ENCODE assay signal across 13 cellular contexts in the genomic region with DNA sequence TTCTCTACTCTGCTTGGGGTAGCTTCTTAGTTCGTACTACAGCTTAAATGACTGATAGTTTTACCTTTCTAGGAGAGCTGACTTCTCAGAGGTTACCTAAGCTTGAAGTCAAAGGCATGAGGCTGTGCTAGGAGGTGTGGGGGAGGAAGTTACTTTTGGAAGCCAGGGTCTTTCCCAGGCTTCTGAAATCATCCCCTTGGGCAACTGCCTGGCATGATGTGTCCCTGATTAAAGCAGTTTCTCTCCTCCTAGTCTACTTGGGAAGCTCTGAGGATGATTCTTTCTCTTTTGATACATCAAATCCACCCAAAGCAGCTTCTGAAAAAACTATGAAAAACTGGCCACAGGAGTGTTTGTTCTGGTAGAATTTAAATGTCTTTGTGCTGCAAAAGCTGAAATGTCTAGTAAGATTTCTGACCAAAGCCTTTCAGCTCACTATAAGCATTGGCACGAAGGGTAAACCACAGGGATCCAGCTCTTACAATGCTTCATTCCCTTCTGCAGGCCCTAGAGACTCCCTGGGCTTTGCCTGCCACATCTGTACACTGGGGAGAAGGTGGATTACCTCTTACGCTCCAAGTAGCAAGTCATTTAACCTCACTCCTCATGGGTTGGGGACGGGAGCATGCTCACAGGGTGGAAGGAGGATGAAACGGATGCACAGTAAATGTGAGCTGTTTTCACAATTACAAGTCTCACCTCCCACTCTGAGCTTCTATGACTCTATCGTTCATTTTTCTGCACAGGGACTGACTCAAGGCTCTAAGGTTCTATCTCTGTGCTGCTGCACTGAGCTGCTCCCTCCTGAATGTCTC. TPM values are rescaled to one million over a fixed set of nuclear protein-coding genes. Genes with fewer than 3 reads are reported as not detected.
DNase-seq lines count a peak whose midpoint lies in the region; ATAC-seq and TF ChIP-seq lines count a peak whose summit lies in the region.
"Had no signal": no experiment of that assay in that cellular context is flagged by ENCODE, and none has a peak within 500 bp of the region (broad histone marks: within the 10 kb centered on the region; RNA-seq: fewer than 3 reads in every experiment).

No MANE protein-coding gene starts in this region.

- in situ Hi-C loops in gastrocnemius medialis (cut with MboI; ENCODE audit: low sequenced_read_pairs in 4 of 4) = no loop called here

- H3K4me1 ChIP-seq in gastrocnemius medialis = peaks cover 0 to 6% of the 10 kb centered on the region in 2 donors
- peaks cover 0 to 6% (median 3%) of the 10 kb centered on the region in 4 donors for H3K4me1 ChIP-seq in Peyer's patch
- H3K4me1 ChIP-seq: vagina had no signal

- no peaks in the 10 kb centered on the region for H3K27me3 Mint-ChIP-seq in activated naive CD4-positive, alpha-beta T cell treated with anti-CD3 and anti-CD28 coated beads, Interleukin-2, amount 50 U/mL, for 24 hours

- intact Hi-C loops in gastrocnemius medialis (cut with DNase I; ENCODE audit: low total_unique reads) = no loop called here

- H3K9me3 Mint-ChIP-seq in activated naive CD4-positive, alpha-beta T cell treated with anti-CD3 and anti-CD28 coated beads, Interleukin-2, amount 50 U/mL, for 24 hours = no peaks in the 10 kb centered on the region

- ATAC-seq in HG03565 (IDR thresholded peaks at IDR 0.05; ENCODE audit: unreplicated experiment) (peak; percentile 38), GM18511 (IDR thresholded peaks at IDR 0.05; ENCODE audit: unreplicated experiment) (no peak), gastrocnemius medialis (no peak)

- H3K27ac ChIP-seq in gastrocnemius medialis (no peak overlapping the region), Peyer's patch (no peak overlapping the region)
- H3K27ac ChIP-seq: vagina had no signal

- no peak for TF ChIP-seq POLR2A in gastrocnemius medialis (IDR thresholded peaks at IDR 0.05)
- no peak for TF ChIP-seq POLR2A in Peyer's patch (IDR thresholded peaks at IDR 0.05)

- H3K4me1 Mint-ChIP-seq in activated naive CD4-positive, alpha-beta T cell treated with anti-CD3 and anti-CD28 coated beads, Interleukin-2, amount 50 U/mL, for 24 hours = peaks cover 69% of the 10 kb centered on the region

- peaks cover 13% of the 10 kb centered on the region for H3K36me3 Mint-ChIP-seq in activated naive CD4-positive, alpha-beta T cell treated with anti-CD3 and anti-CD28 coated beads, Interleukin-2, amount 50 U/mL, for 24 hours

- H3K4me3 ChIP-seq in GM12865 (ENCODE audit: low read depth, low read length) (no peak overlapping the region), gastrocnemius medialis (no peak overlapping the region), Peyer's patch (no peak overlapping the region)
- H3K4me3 ChIP-seq: spleen, vagina had no signal

- no peaks in the 10 kb centered on the region for H3K9me3 ChIP-seq in gastrocnemius medialis
- no peaks in the 10 kb centered on the region for H3K9me3 ChIP-seq in Peyer's patch
- H3K9me3 ChIP-seq: spleen, vagina had no signal

- H3K4me3 Mint-ChIP-seq in activated naive CD4-positive, alpha-beta T cell treated with anti-CD3 and anti-CD28 coated beads, Interleukin-2, amount 50 U/mL, for 24 hours = peak overlapping the region; percentile 65

- TF ChIP-seq CTCF in GM12865 (IDR thresholded peaks at IDR 0.05; ENCODE audit: insufficient read depth, low read depth, low read length, missing control alignments) = no peak
- no peak for TF ChIP-seq CTCF in gastrocnemius medialis (IDR thresholded peaks at IDR 0.05 in 4 of 5, conservative IDR thresholded peaks at IDR 0.05 in 1 of 5)
- TF ChIP-seq CTCF in Peyer's patch (IDR thresholded peaks at IDR 0.05) = no peak

- H3K27me3 ChIP-seq in gastrocnemius medialis (peaks cover 0 to 4% (median 0%) of the 10 kb centered on the region in 3 donors), Peyer's patch (no peaks in the 10 kb centered on the region)
- H3K27me3 ChIP-seq: spleen, vagina had no signal

- H3K36me3 ChIP-seq in gastrocnemius medialis (no peaks in the 10 kb centered on the region), Peyer's patch (no peaks in the 10 kb centered on the region)
- H3K36me3 ChIP-seq: spleen, vagina had no signal

- DNase-seq in GM12865 (ENCODE audit: low read depth) (peak; percentile 32), gastrocnemius medialis (no peak), Peyer's patch (no peak)
- DNase-seq in stimulated activated CD4-positive, alpha-beta T cell treated with anti-CD3 and anti-CD28 coated beads, Interleukin-15, amount 100 ng/mL, for 24 hours = peak; percentile 79
- DNase-seq in effector CD4-positive, alpha-beta T cell = no peak
- DNase-seq: MM.1S, NCI-H748 treated with DMSO at 0.1 percent for 48 hours, spleen, T1000 had no signal

- peak overlapping the region; percentile 92 for H3K27ac Mint-ChIP-seq in activated naive CD4-positive, alpha-beta T cell treated with anti-CD3 and anti-CD28 coated beads, Interleukin-2, amount 50 U/mL, for 24 hours

RNA-seq across cellular contexts. Expression of a gene that starts 59.6 kb away (rescaled TPM):
- total RNA-seq in gastrocnemius medialis = 10 to 100 TPM in 2 of 4 donors, 1 to 10 TPM in 2; 8.0 to 20.9 (median 10.6) TPM
- 10 to 100 TPM; 15.1 to 80.9 (median 24.1) TPM for total RNA-seq in Peyer's patch

Comparison
In these comparisons a context has a peak if more than half of its experiments do, and no peak if none do; other contexts are left out.
1. DNase-seq: peak in GM12865 (single experiment) and stimulated activated CD4-positive, alpha-beta T cell treated with anti-CD3 and anti-CD28 coated beads, Interleukin-15, amount 100 ng/mL, for 24 hours (single experiment); none in effector CD4-positive, alpha-beta T cell (single experiment), gastrocnemius medialis (0 of 2) and Peyer's patch (0 of 3).